ENCODE assay signal across 12 cellular contexts in genomic region chr6:11459002-11459658, GRCh38.
DNase-seq lines count a peak whose midpoint lies in the region; ATAC-seq and TF ChIP-seq lines count a peak whose summit lies in the region.
"Had no signal": no experiment of that assay in that cellular context is flagged by ENCODE, and none has a peak within 500 bp of the region (broad histone marks: within the 10 kb centered on the region; RNA-seq: fewer than 3 reads in every experiment).

No MANE protein-coding gene starts in this region.

- no peak overlapping the region for H2BK5ac ChIP-seq in mesendoderm (ENCODE audit: low read length)

- H3K36me3 Mint-ChIP-seq in activated CD8-positive, alpha-beta memory T cell treated with anti-CD3 and anti-CD28 coated beads, Interleukin-2, amount 10 ng/mL, durations not matched to agents 7 days and 5 days = peaks cover 2% of the 10 kb centered on the region

- no peak overlapping the region for H3K56ac ChIP-seq in mesendoderm (ENCODE audit: low read length)

- no peak overlapping the region for H4K8ac ChIP-seq in mesendoderm (ENCODE audit: low read depth, low read length)

- H3K4me2 ChIP-seq in mesendoderm (ENCODE audit: low read length) = no peak overlapping the region
- H3K4me2 ChIP-seq in MM.1S (ENCODE audit: low read depth, low read length) = no peak overlapping the region
- H3K4me2 ChIP-seq: GM23338, hepatocyte had no signal

- peak; percentile 36 for ATAC-seq in activated CD8-positive, alpha-beta memory T cell treated with anti-CD3 and anti-CD28 coated beads, Interleukin-2, amount 10 ng/mL, durations not matched to agents 7 days and 5 days
- peak; percentile 56 for ATAC-seq in GM21526 (IDR thresholded peaks at IDR 0.05; ENCODE audit: low FRiP score, unreplicated experiment)
- peak; percentile 62 for ATAC-seq in HG03432 (IDR thresholded peaks at IDR 0.05; ENCODE audit: unreplicated experiment)
- ATAC-seq: GM23338 had no signal

- no peaks in the 10 kb centered on the region for H3K9me2 ChIP-seq in MM.1S (replicated peaks; ENCODE audit: insufficient read depth, low read length)

- H2BK15ac ChIP-seq in mesendoderm (replicated peaks; ENCODE audit: low read depth) = no peak overlapping the region

- H3K4me1 ChIP-seq in mesendoderm (ENCODE audit: control insufficient read depth, low read depth, low read length) (no peaks in the 10 kb centered on the region), MM.1S (ENCODE audit: low read length) (peaks cover 20% of the 10 kb centered on the region)

- H3K9me3 Mint-ChIP-seq in activated CD8-positive, alpha-beta memory T cell treated with anti-CD3 and anti-CD28 coated beads, Interleukin-2, amount 10 ng/mL, durations not matched to agents 7 days and 5 days (ENCODE audit: low read depth) = no peaks in the 10 kb centered on the region

- H4K5ac ChIP-seq in mesendoderm (ENCODE audit: low read length) = no peak overlapping the region

- no peak overlapping the region for H3K18ac ChIP-seq in mesendoderm (ENCODE audit: low read length)

- peaks cover 8% of the 10 kb centered on the region for H3F3A ChIP-seq in MM.1S (ENCODE audit: insufficient read depth, low read length)

- no peak overlapping the region for H3K4me3 ChIP-seq in mesendoderm (ENCODE audit: low read length)
- H3K4me3 ChIP-seq in MM.1S (ENCODE audit: low read length) = no peak overlapping the region
- H3K4me3 ChIP-seq: GM23338, hepatocyte, ovary had no signal

- H2AFZ ChIP-seq in MM.1S (ENCODE audit: low read length) = no peak overlapping the region
- H2AFZ ChIP-seq: GM23338, hepatocyte had no signal

- H3K9ac ChIP-seq in mesendoderm (ENCODE audit: low read length) (no peak overlapping the region), MM.1S (ENCODE audit: low read length) (no peak overlapping the region)

- no peaks in the 10 kb centered on the region for H3K79me1 ChIP-seq in mesendoderm (ENCODE audit: low read length)

- H3K36me3 ChIP-seq in mesendoderm (ENCODE audit: control insufficient read depth, insufficient read depth, low read length) = no peaks in the 10 kb centered on the region
- no peaks in the 10 kb centered on the region for H3K36me3 ChIP-seq in MM.1S (replicated peaks; ENCODE audit: insufficient read depth, low read length)
- H3K36me3 ChIP-seq: ovary had no signal

- no peak overlapping the region for H3K4ac ChIP-seq in mesendoderm (ENCODE audit: low read depth, low read length)

- peak; percentile 45 for DNase-seq in activated CD8-positive, alpha-beta memory T cell treated with anti-CD3 and anti-CD28 coated beads, Interleukin-2, amount 10 ng/mL, durations not matched to agents 7 days and 5 days
- no peak for DNase-seq in activated CD8-positive, alpha-beta memory T cell treated with anti-CD3 and anti-CD28 coated beads, Interleukin-2, amount 50 U/mL, for 4 hours
- DNase-seq in mesendoderm = peak; percentile 8
- DNase-seq in DMS 273 (lab: John Stamatoyannopoulos, UW; ENCODE audit: unreplicated experiment) = no peak
- no peak for DNase-seq in MM.1S
- no peak for DNase-seq in anterior cingulate cortex (lab: John Stamatoyannopoulos, UW)
- DNase-seq: NCI-H1930, ovary had no signal

- H3K27ac ChIP-seq in mesendoderm (ENCODE audit: low read depth, low read length) (no peak overlapping the region), MM.1S (ENCODE audit: low read length) (no peak overlapping the region)
- H3K27ac ChIP-seq: hepatocyte, ovary had no signal

- TF ChIP-seq CTCF in MM.1S (IDR thresholded peaks at IDR 0.05; ENCODE audit: low read length) = no peak

- WGBS in mesendoderm (ENCODE audit: extremely low coverage, insufficient coverage, low lambda C conversion rate) = no CpG with 5 or more reads among the region's 2 CpGs

- peaks cover 19% of the 10 kb centered on the region for H3K4me1 Mint-ChIP-seq in activated CD8-positive, alpha-beta memory T cell treated with anti-CD3 and anti-CD28 coated beads, Interleukin-2, amount 10 ng/mL, durations not matched to agents 7 days and 5 days
- H3K4me1 Mint-ChIP-seq: GM23338 had no signal

- no peak overlapping the region for H3K27ac Mint-ChIP-seq in activated CD8-positive, alpha-beta memory T cell treated with anti-CD3 and anti-CD28 coated beads, Interleukin-2, amount 10 ng/mL, durations not matched to agents 7 days and 5 days
- H3K27ac Mint-ChIP-seq: GM23338 had no signal

- H3K27me3 ChIP-seq in mesendoderm (ENCODE audit: insufficient read depth, low read length, poor library complexity) (no peaks in the 10 kb centered on the region), MM.1S (replicated peaks; ENCODE audit: insufficient read depth, low read length) (no peaks in the 10 kb centered on the region)
- H3K27me3 ChIP-seq: hepatocyte, ovary had no signal

- H3K4me3 Mint-ChIP-seq in activated CD8-positive, alpha-beta memory T cell treated with anti-CD3 and anti-CD28 coated beads, Interleukin-2, amount 10 ng/mL, durations not matched to agents 7 days and 5 days = no peak overlapping the region
- H3K4me3 Mint-ChIP-seq: GM23338 had no signal

- H3K27me3 Mint-ChIP-seq in activated CD8-positive, alpha-beta memory T cell treated with anti-CD3 and anti-CD28 coated beads, Interleukin-2, amount 10 ng/mL, durations not matched to agents 7 days and 5 days = peaks cover 12% of the 10 kb centered on the region

- no peaks in the 10 kb centered on the region for H4K20me1 ChIP-seq in MM.1S (ENCODE audit: insufficient read depth, low read length)

- CTCF ChIA-PET in activated CD8-positive, alpha-beta memory T cell treated with anti-CD3 and anti-CD28 coated beads, Interleukin-2, amount 10 ng/mL, durations not matched to agents 7 days and 5 days (lab: Charles Lee) = interaction anchor here (1.3 to 1.6 kb wide), 3 partner anchors 15 to 287 kb away, joined by 5 to 7 read pairs (median 5); no protein-coding TSS in a partner anchor

- no peaks in the 10 kb centered on the region for H3K9me3 ChIP-seq in MM.1S (replicated peaks; ENCODE audit: insufficient read depth, low read length)
- H3K9me3 ChIP-seq: ovary had no signal

- H2BK120ac ChIP-seq in mesendoderm (ENCODE audit: low read depth, low read length) = no peak overlapping the region

- H2AK5ac ChIP-seq in mesendoderm (ENCODE audit: low read length) = no peak overlapping the region

- H3K23ac ChIP-seq in mesendoderm (ENCODE audit: low read length) = no peak overlapping the region

- H3K79me2 ChIP-seq in mesendoderm (ENCODE audit: control insufficient read depth, insufficient read depth, low read length) = no peaks in the 10 kb centered on the region
- no peaks in the 10 kb centered on the region for H3K79me2 ChIP-seq in MM.1S (ENCODE audit: low read length)
- H3K79me2 ChIP-seq: hepatocyte had no signal

Comparison
In these comparisons a context has a peak if more than half of its experiments do, and no peak if none do; other contexts are left out.
1. DNase-seq: peak in activated CD8-positive, alpha-beta memory T cell treated with anti-CD3 and anti-CD28 coated beads, Interleukin-2, amount 10 ng/mL, durations not matched to agents 7 days and 5 days (single experiment) and mesendoderm (single experiment); none in activated CD8-positive, alpha-beta memory T cell treated with anti-CD3 and anti-CD28 coated beads, Interleukin-2, amount 50 U/mL, for 4 hours (single experiment), DMS 273 (single experiment), MM.1S (single experiment) and anterior cingulate cortex (0 of 58).
2. Peak in every context shown above with its lines, with median percentiles within 50 percentile points of each other: ATAC-seq.